14 cellular contexts compared by ENCODE assay signal in the genomic region with DNA sequence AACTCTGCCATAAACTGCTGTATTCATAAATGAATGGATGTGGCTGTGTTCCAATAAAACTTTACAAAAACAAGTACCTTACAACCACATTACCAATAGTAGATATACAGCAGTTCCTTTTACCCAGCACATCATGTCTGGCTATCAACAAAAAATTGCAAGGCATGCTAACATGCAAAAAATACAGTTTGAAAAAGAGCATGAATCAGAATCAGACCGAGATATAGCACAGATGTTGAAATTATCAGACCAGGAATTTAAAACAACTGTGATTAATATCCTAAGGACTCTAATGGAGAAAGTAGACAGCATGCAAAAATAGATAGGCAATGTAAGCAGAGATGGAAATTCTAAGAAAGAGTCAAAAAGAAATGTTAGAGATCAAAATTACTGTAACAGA.
A peak's percentile ranks its signal among the peaks of the same experiment; 100 is the strongest.
DNase-seq lines count a peak whose midpoint lies in the region; ATAC-seq and TF ChIP-seq lines count a peak whose summit lies in the region.
"Had no signal": no experiment of that assay in that cellular context is flagged by ENCODE, and none has a peak within 500 bp of the region (broad histone marks: within the 10 kb centered on the region; RNA-seq: fewer than 3 reads in every experiment).

No MANE protein-coding gene starts in this region.

- DNase-seq in amniotic epithelial cell (ENCODE audit: low read depth): peak; percentile 90
- peak; percentile 32 for DNase-seq in choroid plexus epithelial cell (ENCODE audit: low read depth)
- DNase-seq in iris pigment epithelial cell (ENCODE audit: low read depth): peak; percentile 5
- no peak for DNase-seq in NCI-H2171 (lab: John Stamatoyannopoulos, UW)
- no peak for DNase-seq in DMS153 (lab: John Stamatoyannopoulos, UW)
- DNase-seq: C1 segment of cervical spinal cord; Calu3; CD4-positive, alpha-beta memory T cell; COR-L47; DND-41; GOT3; HFFc6 had no signal

- no peak for ATAC-seq in GM18517 (IDR thresholded peaks at IDR 0.05; ENCODE audit: unreplicated experiment)

- H3K4me3 ChIP-seq in choroid plexus epithelial cell (ENCODE audit: low read depth, low read length): no peak overlapping the region
- H3K4me3 ChIP-seq: HAP-1 had no signal

- no peak for TF ChIP-seq CTCF in choroid plexus epithelial cell (conservative IDR thresholded peaks at IDR 0.05; ENCODE audit: low read depth, low read length)

Comparison
In these comparisons a context has a peak if more than half of its experiments do, and no peak if none do; other contexts are left out.
1. DNase-seq: peak in amniotic epithelial cell (single experiment), choroid plexus epithelial cell (single experiment) and iris pigment epithelial cell (single experiment); none in NCI-H2171 (single experiment) and DMS153 (single experiment).